ENCODE assay signal across 8 cellular contexts in genomic region chr9:99820330-99821186, GRCh38. TPM values are rescaled to one million over a fixed set of nuclear protein-coding genes. Genes with fewer than 3 reads are reported as not detected.
DNase-seq lines count a peak whose midpoint lies in the region; ATAC-seq and TF ChIP-seq lines count a peak whose summit lies in the region.

No MANE protein-coding gene starts in this region.

- peak overlapping the region; percentile 100 for H3K27ac Mint-ChIP-seq in CD4-positive, alpha-beta memory T cell

- intact Hi-C loops in CD4-positive, alpha-beta memory T cell (cut with micrococcal nuclease) = loop anchor here (2.0 to 5.0 kb wide), 8 partner anchors 192 to 1578 kb away; partner anchors contain the start of genes ANKS6, MRPL50, MSANTD3 and TEX10
- intact Hi-C loops in right cardiac atrium (cut with DNase I) (loop anchor here in 2 of 4 donors (5.0 to 10.0 kb wide), 3 partner anchors 84 to 463 kb away; partner anchors contain the start of genes STX17 (in 2 of the 2), ERP44 (in 1 of the 2) and INVS (in 1 of the 2)), psoas muscle (cut with DNase I) (loop anchor here (2.0 to 10.0 kb wide), 5 partner anchors 84 to 774 kb away; partner anchors contain the start of gene STX17 (in 1 of the 2))

- in situ Hi-C loops in astrocyte of the cerebellum (cut with HindIII; ENCODE audit: low sequenced_read_pairs) = no loop called here

- WGBS in right cardiac atrium = under 1% methylated on average over 34 of the region's 34 CpGs
- 0% methylated on average over 34 of the region's 34 CpGs for WGBS in psoas muscle, 3 donors

- peaks cover 29 to 72% (median 47%) of the 10 kb centered on the region in 4 donors for H3K4me1 Mint-ChIP-seq in CD4-positive, alpha-beta memory T cell

- H3K4me1 ChIP-seq in CD4-positive, alpha-beta memory T cell (ENCODE audit: insufficient read depth, low read length) = peaks cover 45% of the 10 kb centered on the region
- H3K4me1 ChIP-seq in HUES48 (ENCODE audit: control insufficient read depth, insufficient read depth, low read length) (peaks cover 30% of the 10 kb centered on the region), right cardiac atrium (ENCODE audit: control insufficient read depth, insufficient read depth, low read length) (no peaks in the 10 kb centered on the region), psoas muscle (peaks cover 19% of the 10 kb centered on the region)

- H3K9me3 Mint-ChIP-seq in CD4-positive, alpha-beta memory T cell = peaks cover 0 to 5% (median 0%) of the 10 kb centered on the region in 8 donors

- peak; percentile 64 to 83 (median 71) for DNase-seq in CD4-positive, alpha-beta memory T cell
- peak; percentile 62 for DNase-seq in SW480 (ENCODE audit: low spot score)
- DNase-seq in astrocyte of the cerebellum (ENCODE audit: low read depth) = peak; percentile 43
- DNase-seq in right cardiac atrium = peak; percentile 76 to 77 (median 76)
- DNase-seq in psoas muscle = peak; percentile 73 to 75
- no peak for DNase-seq in SKM-1 treated with dmso at 0.1 percent for 144 hours (lab: John Stamatoyannopoulos, UW; ENCODE audit: unreplicated experiment)

- H3K36me3 Mint-ChIP-seq in CD4-positive, alpha-beta memory T cell = peaks cover 0 to 37% of the 10 kb centered on the region in 2 donors

- H3K27me3 Mint-ChIP-seq in CD4-positive, alpha-beta memory T cell = peaks cover 23 to 30% of the 10 kb centered on the region in 2 donors

- peak overlapping the region; percentile 90 to 100 (median 97) for H3K4me3 Mint-ChIP-seq in CD4-positive, alpha-beta memory T cell

- no peaks in the 10 kb centered on the region for H3K36me3 ChIP-seq in CD4-positive, alpha-beta memory T cell (ENCODE audit: insufficient read depth, low read length)
- H3K36me3 ChIP-seq in HUES48 (ENCODE audit: control insufficient read depth, insufficient read depth, low read length) = no peaks in the 10 kb centered on the region
- H3K36me3 ChIP-seq in psoas muscle (ENCODE audit: insufficient read depth in 1 of 2, low read depth in 1 of 2) = no peaks in the 10 kb centered on the region

- no peaks in the 10 kb centered on the region for H3K9me3 ChIP-seq in CD4-positive, alpha-beta memory T cell (ENCODE audit: control insufficient read depth in 1 of 2, low read length in 2 of 2)
- H3K9me3 ChIP-seq in HUES48 (ENCODE audit: control insufficient read depth, insufficient read depth, low read length) (no peaks in the 10 kb centered on the region), right cardiac atrium (ENCODE audit: control insufficient read depth, low read length) (no peaks in the 10 kb centered on the region), psoas muscle (no peaks in the 10 kb centered on the region)

- ATAC-seq in right cardiac atrium (peak; percentile 6 to 7), psoas muscle (peak; percentile 22 to 44 (median 41)), GM19463 (IDR thresholded peaks at IDR 0.05; ENCODE audit: unreplicated experiment) (no peak)

- POLR2A ChIA-PET in CD4-positive, alpha-beta memory T cell (lab: Charles Lee; ENCODE audit: partially characterized antibody) = interaction anchor here (0.6 to 4.7 kb wide), 7 partner anchors 10 to 606 kb away, joined by 3 to 58 read pairs (median 3); partner anchors contain the start of genes MSANTD3 and STX17

- peak overlapping the region; percentile 48; the same call in 1 of the 2 replicates for H3K9ac ChIP-seq in HUES48 (ENCODE audit: low read depth, low read length)

- H3K27ac ChIP-seq in CD4-positive, alpha-beta memory T cell (ENCODE audit: low read depth, low read length) = peak overlapping the region; percentile 93
- H3K27ac ChIP-seq in HUES48 (ENCODE audit: low read depth, low read length) (peak overlapping the region; percentile 56), right cardiac atrium (ENCODE audit: low read length) (peak overlapping the region; percentile 81), psoas muscle (peak overlapping the region; percentile 99)

- H3K27me3 ChIP-seq in CD4-positive, alpha-beta memory T cell (ENCODE audit: insufficient read depth, low read length) = peaks cover 25% of the 10 kb centered on the region
- H3K27me3 ChIP-seq in HUES48 (ENCODE audit: control insufficient read depth, insufficient read depth, low read length) (peaks cover 55% of the 10 kb centered on the region), right cardiac atrium (ENCODE audit: control insufficient read depth, insufficient read depth) (no peaks in the 10 kb centered on the region), psoas muscle (ENCODE audit: insufficient read depth in 3 of 3, low read length in 2 of 3) (peaks cover 0 to 4% (median 0%) of the 10 kb centered on the region in 3 donors)

- TF ChIP-seq CTCF in astrocyte of the cerebellum (IDR thresholded peaks at IDR 0.05; ENCODE audit: low read depth, low read length, missing control alignments) (no peak), psoas muscle (IDR thresholded peaks at IDR 0.05) (no peak)

- peak overlapping the region; percentile 82 to 83 for H3K4me3 ChIP-seq in CD4-positive, alpha-beta memory T cell (ENCODE audit: low read length in 2 of 2)
- H3K4me3 ChIP-seq in HUES48 (ENCODE audit: low read depth, low read length) (peak overlapping the region; percentile 87), astrocyte of the cerebellum (ENCODE audit: low read depth, low read length) (peak overlapping the region; percentile 86), right cardiac atrium (ENCODE audit: low read length) (peak overlapping the region; percentile 74), psoas muscle (peak overlapping the region; percentile 79)

- CTCF ChIA-PET in CD4-positive, alpha-beta memory T cell (lab: Charles Lee; ENCODE audit: partially characterized antibody) = interaction anchor here (1.1 to 1.5 kb wide), 4 partner anchors 10 to 192 kb away, joined by 3 to 5 read pairs (median 3); no protein-coding TSS in a partner anchor

RNA-seq across cellular contexts. Expression of gene NR4A3, which starts 1.1 kb away (rescaled TPM):
- under 1 TPM; 0.33 to 0.35 TPM for total RNA-seq in CD4-positive, alpha-beta memory T cell
- polyA plus RNA-seq in CD4-positive, alpha-beta memory T cell = 1 to 10 TPM in 1 of 2 donors, under 1 TPM in 1; 0.17 to 1.4 TPM
- total RNA-seq in right cardiac atrium = 10 to 100 TPM in 1 of 4 donors, 1 to 10 TPM in 3; 4.1 to 98.5 (median 6.3) TPM
- 57.4 TPM for polyA plus RNA-seq in right cardiac atrium
- total RNA-seq in psoas muscle = 10 to 100 TPM in 2 of 4 donors, 1 to 10 TPM in 2; 1.5 to 40.8 (median 15.3) TPM
- 10 to 100 TPM in 1 of 3 donors, 1 to 10 TPM in 2; 2.0 to 11.0 (median 3.4) TPM for polyA plus RNA-seq in psoas muscle
